ENCODE assay signal across 8 cellular contexts in the genomic region with DNA sequence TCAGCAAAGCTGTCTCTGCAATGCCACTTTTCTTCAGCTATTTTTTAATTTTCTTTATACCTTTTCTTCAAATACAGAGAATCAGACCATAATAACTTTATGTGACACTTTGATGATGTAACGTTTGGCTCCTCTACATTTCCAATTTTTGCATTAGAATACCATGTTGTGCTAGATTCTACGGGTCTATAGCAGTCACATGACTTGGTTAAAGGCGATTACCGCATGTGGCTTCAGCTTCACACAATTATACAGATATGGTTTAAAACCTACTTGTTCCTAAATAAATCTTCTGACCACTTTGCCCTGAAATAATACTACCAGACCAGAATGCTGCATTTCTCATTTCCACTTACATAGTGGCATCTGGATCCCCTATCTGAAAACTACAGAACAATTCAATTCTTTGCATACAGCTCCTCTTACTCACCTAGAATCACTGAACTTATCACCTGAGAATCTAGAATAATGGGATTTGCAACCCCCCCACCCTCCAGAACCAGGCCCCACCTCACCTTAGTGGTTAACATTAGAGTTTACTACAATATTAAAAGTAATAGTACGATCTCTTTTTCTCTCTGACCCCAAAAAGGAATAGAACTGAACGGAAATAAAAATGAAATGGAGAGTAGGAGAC. TPM values are rescaled to one million over a fixed set of nuclear protein-coding genes. Genes with fewer than 3 reads are reported as not detected.
DNase-seq lines count a peak whose midpoint lies in the region; ATAC-seq and TF ChIP-seq lines count a peak whose summit lies in the region.

No MANE protein-coding gene starts in this region.

- H3K4me3 ChIP-seq in PC-3 (ENCODE audit: low read length) (peak overlapping the region; percentile 89), endodermal cell (ENCODE audit: low read length) (peak overlapping the region; percentile 78), neutrophil (ENCODE audit: low read depth in 1 of 2, low read length in 1 of 2) (peak overlapping the region; percentile 70 to 89)

- H3K9me3 Mint-ChIP-seq in Calu3 (ENCODE audit: low read depth, unreplicated experiment) (no peaks in the 10 kb centered on the region), endodermal cell (no peaks in the 10 kb centered on the region)

- H3F3A ChIP-seq in PC-3 (ENCODE audit: low read length, unreplicated experiment) = no peaks in the 10 kb centered on the region

- CTCF ChIA-PET in Calu3 (lab: Charles Lee) (no interaction called here), PC-3 (lab: Charles Lee) (no interaction called here)

- H3K4me3 Mint-ChIP-seq in Calu3 (ENCODE audit: low read depth, unreplicated experiment) (peak overlapping the region; percentile 98), endodermal cell (peak overlapping the region; percentile 83)

- no peak for DNase-seq in Calu3
- DNase-seq in PC-3 = no peak
- DNase-seq in endodermal cell = no peak
- no peak for DNase-seq in HK-2 (ENCODE audit: unreplicated experiment)
- no peak for DNase-seq in NCI-H1092 treated with DMSO at 0.1 percent for 48 hours (lab: John Stamatoyannopoulos, UW)
- DNase-seq in NCI-H510A (lab: John Stamatoyannopoulos, UW) = no peak

- H3K27me3 Mint-ChIP-seq in Calu3 (ENCODE audit: unreplicated experiment) (no peaks in the 10 kb centered on the region), endodermal cell (ENCODE audit: insufficient read depth) (peaks cover 16% of the 10 kb centered on the region)

- H3K9me2 ChIP-seq in PC-3 (replicated peaks; ENCODE audit: low read length) = no peaks in the 10 kb centered on the region

- H3K36me3 ChIP-seq in PC-3 (ENCODE audit: low read depth, low read length) (peaks cover 13% of the 10 kb centered on the region), endodermal cell (ENCODE audit: control insufficient read depth, insufficient read depth, low read length) (peaks cover 26% of the 10 kb centered on the region), neutrophil (peaks cover 10% of the 10 kb centered on the region)

- 53 to 67% methylated on average over 4 to 5 of the region's 6 CpGs for WGBS in endodermal cell (ENCODE audit: insufficient coverage in 1 of 2, insufficient read length in 1 of 2), 2 experiments

- peak overlapping the region; percentile 85; the same call in 1 of the 2 replicates for H3K9ac ChIP-seq in PC-3 (ENCODE audit: low read length)
- H3K9ac ChIP-seq in endodermal cell (ENCODE audit: extremely low read depth, low read length, poor library complexity, severe bottlenecking) = peak overlapping the region; percentile 72

- H3K79me2 ChIP-seq in PC-3 (ENCODE audit: low read length) = peaks cover 56% of the 10 kb centered on the region

- POLR2A ChIA-PET in PC-3 (lab: Charles Lee; ENCODE audit: unreplicated experiment) = no interaction called here

- 0 out of 2 replicates have a peak, but pooled peaks cover 5% of the 10 kb centered on the region for H4K20me1 ChIP-seq in PC-3 (ENCODE audit: low read length)

- peak overlapping the region; percentile 97 for H3K4me2 ChIP-seq in PC-3 (ENCODE audit: low read length)

- H3K27ac Mint-ChIP-seq in Calu3 (ENCODE audit: unreplicated experiment) (peak overlapping the region; percentile 74), endodermal cell (peak overlapping the region; percentile 44)

- H3K27me3 ChIP-seq in PC-3 (ENCODE audit: low read length) (no peaks in the 10 kb centered on the region), endodermal cell (ENCODE audit: control insufficient read depth, insufficient read depth, low read length, poor library complexity, severe bottlenecking) (peaks cover 14% of the 10 kb centered on the region), neutrophil (no peaks in the 10 kb centered on the region)

- H2AFZ ChIP-seq in PC-3 (ENCODE audit: low read length) = no peak overlapping the region; the same call in 1 of the 2 replicates

- intact Hi-C loops in Calu3 (cut with micrococcal nuclease; ENCODE audit: unreplicated experiment) = loop anchor here (5.0 kb wide), 1 partner anchor 51 kb away; no protein-coding TSS in a partner anchor
- intact Hi-C loops in PC-3 (cut with micrococcal nuclease) = loop anchor here (5.0 kb wide), 1 partner anchor 114 kb away; the partner anchor contains the start of gene FNTB

- no peak overlapping the region for H3K27ac ChIP-seq in PC-3 (ENCODE audit: low read length)
- H3K27ac ChIP-seq in endodermal cell (ENCODE audit: low read depth, low read length) = no peak overlapping the region
- peak overlapping the region; percentile 88 for H3K27ac ChIP-seq in neutrophil

- TSS peak; percentile 49 for BruUV-seq in Calu3 (replicated peaks; lab: Mats Ljungman, UMichigan)
- BruUV-seq in PC-3 (replicated peaks; lab: Mats Ljungman, UMichigan) = TSS peak; percentile 58

- H3K4me1 Mint-ChIP-seq in Calu3 (ENCODE audit: low read depth, unreplicated experiment) (peaks cover 20% of the 10 kb centered on the region), endodermal cell (peaks cover 22% of the 10 kb centered on the region)

- H3K4me1 ChIP-seq in PC-3 (ENCODE audit: insufficient read depth, low read length) = peaks cover 21% of the 10 kb centered on the region
- H3K4me1 ChIP-seq in endodermal cell (ENCODE audit: control insufficient read depth, insufficient read depth, low read length) = no peaks in the 10 kb centered on the region
- H3K4me1 ChIP-seq in neutrophil (ENCODE audit: control insufficient read depth in 1 of 2, insufficient read depth in 1 of 2, low read depth in 1 of 2, low read length in 1 of 2) = peaks cover 60 to 62% of the 10 kb centered on the region in 2 experiments

- TF ChIP-seq CTCF in Calu3 (IDR thresholded peaks at IDR 0.05; ENCODE audit: unreplicated experiment) (no peak), PC-3 (conservative IDR thresholded peaks at IDR 0.05; ENCODE audit: low read depth, low read length) (no peak), endodermal cell (conservative IDR thresholded peaks at IDR 0.05) (no peak), neutrophil (IDR thresholded peaks at IDR 0.05) (no peak)

- ATAC-seq in PC-3 (no peak), GM19463 (IDR thresholded peaks at IDR 0.05; ENCODE audit: unreplicated experiment) (no peak)

- H3K36me3 Mint-ChIP-seq in Calu3 (ENCODE audit: insufficient read depth, unreplicated experiment) (peaks cover 31% of the 10 kb centered on the region), endodermal cell (ENCODE audit: low read depth) (peaks cover 12% of the 10 kb centered on the region)

- no peaks in the 10 kb centered on the region for H3K9me3 ChIP-seq in PC-3 (ENCODE audit: low read length)
- no peaks in the 10 kb centered on the region for H3K9me3 ChIP-seq in endodermal cell (ENCODE audit: control insufficient read depth, low read length)
- H3K9me3 ChIP-seq in neutrophil = no peaks in the 10 kb centered on the region

RNA-seq across cellular contexts. Expression of gene MAX, which starts 1.3 kb away (rescaled TPM):
- total RNA-seq in Calu3 (2022) (83.6 and 85.2 TPM in 2 replicates), PC-3 (2014; rRNA removed) (58.8 and 68.9 TPM in 2 replicates), endodermal cell (10 to 100 TPM; 44.3 to 49.0 TPM)
- 36.4 TPM for polyA plus RNA-seq in endodermal cell (2013, experiment 1 of 2)
- 30.5 TPM for polyA plus RNA-seq in endodermal cell (2013, experiment 2 of 2)
